Comparison of ENCODE assay signal across 1 cellular context in the genomic region with DNA sequence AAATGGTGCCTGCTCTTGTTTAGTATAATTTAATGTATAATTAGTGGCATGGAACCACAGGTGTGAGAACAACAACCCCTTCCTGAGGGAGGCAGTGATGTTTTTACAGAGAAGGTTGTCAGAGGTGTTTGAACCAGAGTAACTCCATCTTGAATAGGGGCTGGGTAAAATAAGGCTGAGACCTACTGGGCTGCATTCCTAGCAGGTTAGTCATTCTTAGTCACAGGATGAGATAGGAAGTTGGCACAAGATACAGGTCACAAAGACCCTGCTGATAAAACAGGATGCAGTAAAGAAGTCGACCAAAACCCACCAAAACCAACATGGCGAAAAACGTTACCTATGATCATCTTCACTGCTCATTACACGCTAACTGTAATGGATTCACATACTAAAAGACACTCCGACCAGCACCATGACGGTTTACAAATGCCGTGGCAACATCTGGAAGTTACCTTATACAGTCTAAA.
A peak's percentile ranks its signal among the peaks of the same experiment; 100 is the strongest.
TF ChIP-seq lines count a peak whose summit lies in the region.

No MANE protein-coding gene starts in this region.

TF ChIP-seq in K562, 482 proteins besides CTCF, POLR2A, EP300 and RAD21 (continued from another document and continues in another):
- TF ChIP-seq SIN3A (IDR thresholded peaks at IDR 0.05; ENCODE audit: borderline replicate concordance in 2 of 2, control insufficient read depth in 1 of 2, low read depth in 2 of 2, low read length in 2 of 2) (no peak), NFE2L1 (tag; IDR thresholded peaks at IDR 0.05; ENCODE audit: borderline replicate concordance, low read depth) (peak; percentile 73), ZNF41 (CRISPR knock-in tag; conservative IDR thresholded peaks at IDR 0.05) (peak; percentile 96), ETV6 (IDR thresholded peaks at IDR 0.05; ENCODE audit: borderline replicate concordance in 1 of 2, low read depth in 2 of 2, low read length in 1 of 2) (no peak), ETV6 (CRISPR knock-in tag; IDR thresholded peaks at IDR 0.05; ENCODE audit: borderline replicate concordance) (no peak), KAT2B (IDR thresholded peaks at IDR 0.05; ENCODE audit: low read depth, low read length) (no peak), RAD51 (IDR thresholded peaks at IDR 0.05; ENCODE audit: borderline replicate concordance, low read depth) (no peak), ZNF124 (CRISPR knock-in tag; IDR thresholded peaks at IDR 0.05) (no peak), RUNX1 (IDR thresholded peaks at IDR 0.05; ENCODE audit: low read depth) (no peak), HNRNPUL1 (IDR thresholded peaks at IDR 0.05; ENCODE audit: low read length) (no peak), ASH1L (IDR thresholded peaks at IDR 0.05; ENCODE audit: borderline replicate concordance, low read depth, partially characterized antibody) (no peak), ZNF584 (CRISPR knock-in tag; IDR thresholded peaks at IDR 0.05; ENCODE audit: low read depth) (peak; percentile 100), CBX2 (IDR thresholded peaks at IDR 0.05; ENCODE audit: insufficient read depth, low read length, poor library complexity, severe bottlenecking) (no peak), NEUROD1 (IDR thresholded peaks at IDR 0.05; ENCODE audit: borderline replicate concordance, low read depth, low read length, partially characterized antibody) (no peak), TOE1 (IDR thresholded peaks at IDR 0.05; ENCODE audit: borderline replicate concordance) (no peak), TOE1 (CRISPR knock-in tag; IDR thresholded peaks at IDR 0.05; ENCODE audit: borderline replicate concordance, low read depth) (no peak), ZNF436 (CRISPR knock-in tag; IDR thresholded peaks at IDR 0.05) (no peak), ZNF778 (CRISPR knock-in tag; IDR thresholded peaks at IDR 0.05) (no peak), MBD2 (IDR thresholded peaks at IDR 0.05; ENCODE audit: borderline replicate concordance, low read depth) (no peak), ATF7 (IDR thresholded peaks at IDR 0.05) (0 out of 2 replicates have a peak, but pooled peaks have one; percentile 13), TAF7 (tag; IDR thresholded peaks at IDR 0.05) (peak; percentile 88), NR4A1 (CRISPR knock-in tag; IDR thresholded peaks at IDR 0.05) (peak; percentile 78; the same call in 1 of the 2 replicates), NR4A1 (tag; IDR thresholded peaks at IDR 0.05) (peak; percentile 99), ZNF507 (tag; conservative IDR thresholded peaks at IDR 0.05) (peak; percentile 66), ERF (CRISPR knock-in tag; IDR thresholded peaks at IDR 0.05) (peak; percentile 99), FOXP1 (CRISPR knock-in tag; IDR thresholded peaks at IDR 0.05) (no peak), GTF2A2 (tag; IDR thresholded peaks at IDR 0.05) (peak; percentile 99), ZNF239 (CRISPR knock-in tag; IDR thresholded peaks at IDR 0.05) (peak; percentile 93), ZNF24 (IDR thresholded peaks at IDR 0.05) (no peak), TARDBP (IDR thresholded peaks at IDR 0.05) (no peak), PHB2 (IDR thresholded peaks at IDR 0.05; ENCODE audit: low read depth) (no peak), ZNF830 (CRISPR knock-in tag; IDR thresholded peaks at IDR 0.05) (peak; percentile 46; the same call in 1 of the 2 replicates)
- TF ChIP-seq, protein P1, sequence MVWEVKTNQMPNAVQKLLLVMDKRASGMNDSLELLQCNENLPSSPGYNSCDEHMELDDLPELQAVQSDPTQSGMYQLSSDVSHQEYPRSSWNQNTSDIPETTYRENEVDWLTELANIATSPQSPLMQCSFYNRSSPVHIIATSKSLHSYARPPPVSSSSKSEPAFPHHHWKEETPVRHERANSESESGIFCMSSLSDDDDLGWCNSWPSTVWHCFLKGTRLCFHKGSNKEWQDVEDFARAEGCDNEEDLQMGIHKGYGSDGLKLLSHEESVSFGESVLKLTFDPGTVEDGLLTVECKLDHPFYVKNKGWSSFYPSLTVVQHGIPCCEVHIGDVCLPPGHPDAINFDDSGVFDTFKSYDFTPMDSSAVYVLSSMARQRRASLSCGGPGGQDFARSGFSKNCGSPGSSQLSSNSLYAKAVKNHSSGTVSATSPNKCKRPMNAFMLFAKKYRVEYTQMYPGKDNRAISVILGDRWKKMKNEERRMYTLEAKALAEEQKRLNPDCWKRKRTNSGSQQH (CRISPR knock-in tag; IDR thresholded peaks at IDR 0.05): peak; percentile 98
- TF ChIP-seq, protein P2, sequence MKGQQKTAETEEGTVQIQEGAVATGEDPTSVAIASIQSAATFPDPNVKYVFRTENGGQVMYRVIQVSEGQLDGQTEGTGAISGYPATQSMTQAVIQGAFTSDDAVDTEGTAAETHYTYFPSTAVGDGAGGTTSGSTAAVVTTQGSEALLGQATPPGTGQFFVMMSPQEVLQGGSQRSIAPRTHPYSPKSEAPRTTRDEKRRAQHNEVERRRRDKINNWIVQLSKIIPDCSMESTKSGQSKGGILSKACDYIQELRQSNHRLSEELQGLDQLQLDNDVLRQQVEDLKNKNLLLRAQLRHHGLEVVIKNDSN (CRISPR knock-in tag; IDR thresholded peaks at IDR 0.05): no peak
- TF ChIP-seq, protein P3, sequence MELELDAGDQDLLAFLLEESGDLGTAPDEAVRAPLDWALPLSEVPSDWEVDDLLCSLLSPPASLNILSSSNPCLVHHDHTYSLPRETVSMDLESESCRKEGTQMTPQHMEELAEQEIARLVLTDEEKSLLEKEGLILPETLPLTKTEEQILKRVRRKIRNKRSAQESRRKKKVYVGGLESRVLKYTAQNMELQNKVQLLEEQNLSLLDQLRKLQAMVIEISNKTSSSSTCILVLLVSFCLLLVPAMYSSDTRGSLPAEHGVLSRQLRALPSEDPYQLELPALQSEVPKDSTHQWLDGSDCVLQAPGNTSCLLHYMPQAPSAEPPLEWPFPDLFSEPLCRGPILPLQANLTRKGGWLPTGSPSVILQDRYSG (tag; conservative IDR thresholded peaks at IDR 0.05; ENCODE audit: low read depth): peak; percentile 98
- TF ChIP-seq, protein P4, sequence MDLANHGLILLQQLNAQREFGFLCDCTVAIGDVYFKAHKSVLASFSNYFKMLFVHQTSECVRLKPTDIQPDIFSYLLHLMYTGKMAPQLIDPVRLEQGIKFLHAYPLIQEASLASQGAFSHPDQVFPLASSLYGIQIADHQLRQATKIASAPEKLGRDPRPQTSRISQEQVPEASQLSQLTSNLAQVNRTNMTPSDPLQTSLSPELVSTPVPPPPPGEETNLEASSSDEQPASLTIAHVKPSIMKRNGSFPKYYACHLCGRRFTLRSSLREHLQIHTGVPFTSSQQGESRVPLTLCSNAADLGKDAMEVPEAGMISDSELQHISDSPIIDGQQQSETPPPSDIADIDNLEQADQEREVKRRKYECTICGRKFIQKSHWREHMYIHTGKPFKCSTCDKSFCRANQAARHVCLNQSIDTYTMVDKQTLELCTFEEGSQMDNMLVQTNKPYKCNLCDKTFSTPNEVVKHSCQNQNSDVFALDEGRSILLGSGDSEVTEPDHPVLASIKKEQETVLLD (IDR thresholded peaks at IDR 0.05): no peak
- TF ChIP-seq, protein P5, sequence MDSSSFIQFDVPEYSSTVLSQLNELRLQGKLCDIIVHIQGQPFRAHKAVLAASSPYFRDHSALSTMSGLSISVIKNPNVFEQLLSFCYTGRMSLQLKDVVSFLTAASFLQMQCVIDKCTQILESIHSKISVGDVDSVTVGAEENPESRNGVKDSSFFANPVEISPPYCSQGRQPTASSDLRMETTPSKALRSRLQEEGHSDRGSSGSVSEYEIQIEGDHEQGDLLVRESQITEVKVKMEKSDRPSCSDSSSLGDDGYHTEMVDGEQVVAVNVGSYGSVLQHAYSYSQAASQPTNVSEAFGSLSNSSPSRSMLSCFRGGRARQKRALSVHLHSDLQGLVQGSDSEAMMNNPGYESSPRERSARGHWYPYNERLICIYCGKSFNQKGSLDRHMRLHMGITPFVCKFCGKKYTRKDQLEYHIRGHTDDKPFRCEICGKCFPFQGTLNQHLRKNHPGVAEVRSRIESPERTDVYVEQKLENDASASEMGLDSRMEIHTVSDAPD (CRISPR knock-in tag; IDR thresholded peaks at IDR 0.05): no peak
- TF ChIP-seq, protein P6, sequence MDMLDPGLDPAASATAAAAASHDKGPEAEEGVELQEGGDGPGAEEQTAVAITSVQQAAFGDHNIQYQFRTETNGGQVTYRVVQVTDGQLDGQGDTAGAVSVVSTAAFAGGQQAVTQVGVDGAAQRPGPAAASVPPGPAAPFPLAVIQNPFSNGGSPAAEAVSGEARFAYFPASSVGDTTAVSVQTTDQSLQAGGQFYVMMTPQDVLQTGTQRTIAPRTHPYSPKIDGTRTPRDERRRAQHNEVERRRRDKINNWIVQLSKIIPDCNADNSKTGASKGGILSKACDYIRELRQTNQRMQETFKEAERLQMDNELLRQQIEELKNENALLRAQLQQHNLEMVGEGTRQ (CRISPR knock-in tag; IDR thresholded peaks at IDR 0.05): no peak
- TF ChIP-seq, protein P7, sequence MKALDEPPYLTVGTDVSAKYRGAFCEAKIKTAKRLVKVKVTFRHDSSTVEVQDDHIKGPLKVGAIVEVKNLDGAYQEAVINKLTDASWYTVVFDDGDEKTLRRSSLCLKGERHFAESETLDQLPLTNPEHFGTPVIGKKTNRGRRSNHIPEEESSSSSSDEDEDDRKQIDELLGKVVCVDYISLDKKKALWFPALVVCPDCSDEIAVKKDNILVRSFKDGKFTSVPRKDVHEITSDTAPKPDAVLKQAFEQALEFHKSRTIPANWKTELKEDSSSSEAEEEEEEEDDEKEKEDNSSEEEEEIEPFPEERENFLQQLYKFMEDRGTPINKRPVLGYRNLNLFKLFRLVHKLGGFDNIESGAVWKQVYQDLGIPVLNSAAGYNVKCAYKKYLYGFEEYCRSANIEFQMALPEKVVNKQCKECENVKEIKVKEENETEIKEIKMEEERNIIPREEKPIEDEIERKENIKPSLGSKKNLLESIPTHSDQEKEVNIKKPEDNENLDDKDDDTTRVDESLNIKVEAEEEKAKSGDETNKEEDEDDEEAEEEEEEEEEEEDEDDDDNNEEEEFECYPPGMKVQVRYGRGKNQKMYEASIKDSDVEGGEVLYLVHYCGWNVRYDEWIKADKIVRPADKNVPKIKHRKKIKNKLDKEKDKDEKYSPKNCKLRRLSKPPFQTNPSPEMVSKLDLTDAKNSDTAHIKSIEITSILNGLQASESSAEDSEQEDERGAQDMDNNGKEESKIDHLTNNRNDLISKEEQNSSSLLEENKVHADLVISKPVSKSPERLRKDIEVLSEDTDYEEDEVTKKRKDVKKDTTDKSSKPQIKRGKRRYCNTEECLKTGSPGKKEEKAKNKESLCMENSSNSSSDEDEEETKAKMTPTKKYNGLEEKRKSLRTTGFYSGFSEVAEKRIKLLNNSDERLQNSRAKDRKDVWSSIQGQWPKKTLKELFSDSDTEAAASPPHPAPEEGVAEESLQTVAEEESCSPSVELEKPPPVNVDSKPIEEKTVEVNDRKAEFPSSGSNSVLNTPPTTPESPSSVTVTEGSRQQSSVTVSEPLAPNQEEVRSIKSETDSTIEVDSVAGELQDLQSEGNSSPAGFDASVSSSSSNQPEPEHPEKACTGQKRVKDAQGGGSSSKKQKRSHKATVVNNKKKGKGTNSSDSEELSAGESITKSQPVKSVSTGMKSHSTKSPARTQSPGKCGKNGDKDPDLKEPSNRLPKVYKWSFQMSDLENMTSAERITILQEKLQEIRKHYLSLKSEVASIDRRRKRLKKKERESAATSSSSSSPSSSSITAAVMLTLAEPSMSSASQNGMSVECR (CRISPR knock-in tag; IDR thresholded peaks at IDR 0.05): no peak
- TF ChIP-seq, protein P8, sequence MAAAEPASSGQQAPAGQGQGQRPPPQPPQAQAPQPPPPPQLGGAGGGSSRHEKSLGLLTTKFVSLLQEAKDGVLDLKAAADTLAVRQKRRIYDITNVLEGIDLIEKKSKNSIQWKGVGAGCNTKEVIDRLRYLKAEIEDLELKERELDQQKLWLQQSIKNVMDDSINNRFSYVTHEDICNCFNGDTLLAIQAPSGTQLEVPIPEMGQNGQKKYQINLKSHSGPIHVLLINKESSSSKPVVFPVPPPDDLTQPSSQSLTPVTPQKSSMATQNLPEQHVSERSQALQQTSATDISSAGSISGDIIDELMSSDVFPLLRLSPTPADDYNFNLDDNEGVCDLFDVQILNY (CRISPR knock-in tag; IDR thresholded peaks at IDR 0.05): no peak
- TF ChIP-seq, protein P9, sequence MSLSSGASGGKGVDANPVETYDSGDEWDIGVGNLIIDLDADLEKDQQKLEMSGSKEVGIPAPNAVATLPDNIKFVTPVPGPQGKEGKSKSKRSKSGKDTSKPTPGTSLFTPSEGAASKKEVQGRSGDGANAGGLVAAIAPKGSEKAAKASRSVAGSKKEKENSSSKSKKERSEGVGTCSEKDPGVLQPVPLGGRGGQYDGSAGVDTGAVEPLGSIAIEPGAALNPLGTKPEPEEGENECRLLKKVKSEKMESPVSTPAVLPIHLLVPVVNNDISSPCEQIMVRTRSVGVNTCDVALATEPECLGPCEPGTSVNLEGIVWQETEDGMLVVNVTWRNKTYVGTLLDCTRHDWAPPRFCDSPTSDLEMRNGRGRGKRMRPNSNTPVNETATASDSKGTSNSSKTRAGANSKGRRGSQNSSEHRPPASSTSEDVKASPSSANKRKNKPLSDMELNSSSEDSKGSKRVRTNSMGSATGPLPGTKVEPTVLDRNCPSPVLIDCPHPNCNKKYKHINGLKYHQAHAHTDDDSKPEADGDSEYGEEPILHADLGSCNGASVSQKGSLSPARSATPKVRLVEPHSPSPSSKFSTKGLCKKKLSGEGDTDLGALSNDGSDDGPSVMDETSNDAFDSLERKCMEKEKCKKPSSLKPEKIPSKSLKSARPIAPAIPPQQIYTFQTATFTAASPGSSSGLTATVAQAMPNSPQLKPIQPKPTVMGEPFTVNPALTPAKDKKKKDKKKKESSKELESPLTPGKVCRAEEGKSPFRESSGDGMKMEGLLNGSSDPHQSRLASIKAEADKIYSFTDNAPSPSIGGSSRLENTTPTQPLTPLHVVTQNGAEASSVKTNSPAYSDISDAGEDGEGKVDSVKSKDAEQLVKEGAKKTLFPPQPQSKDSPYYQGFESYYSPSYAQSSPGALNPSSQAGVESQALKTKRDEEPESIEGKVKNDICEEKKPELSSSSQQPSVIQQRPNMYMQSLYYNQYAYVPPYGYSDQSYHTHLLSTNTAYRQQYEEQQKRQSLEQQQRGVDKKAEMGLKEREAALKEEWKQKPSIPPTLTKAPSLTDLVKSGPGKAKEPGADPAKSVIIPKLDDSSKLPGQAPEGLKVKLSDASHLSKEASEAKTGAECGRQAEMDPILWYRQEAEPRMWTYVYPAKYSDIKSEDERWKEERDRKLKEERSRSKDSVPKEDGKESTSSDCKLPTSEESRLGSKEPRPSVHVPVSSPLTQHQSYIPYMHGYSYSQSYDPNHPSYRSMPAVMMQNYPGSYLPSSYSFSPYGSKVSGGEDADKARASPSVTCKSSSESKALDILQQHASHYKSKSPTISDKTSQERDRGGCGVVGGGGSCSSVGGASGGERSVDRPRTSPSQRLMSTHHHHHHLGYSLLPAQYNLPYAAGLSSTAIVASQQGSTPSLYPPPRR (CRISPR knock-in tag; IDR thresholded peaks at IDR 0.05; ENCODE audit: borderline replicate concordance): no peak
- TF ChIP-seq, protein P10, sequence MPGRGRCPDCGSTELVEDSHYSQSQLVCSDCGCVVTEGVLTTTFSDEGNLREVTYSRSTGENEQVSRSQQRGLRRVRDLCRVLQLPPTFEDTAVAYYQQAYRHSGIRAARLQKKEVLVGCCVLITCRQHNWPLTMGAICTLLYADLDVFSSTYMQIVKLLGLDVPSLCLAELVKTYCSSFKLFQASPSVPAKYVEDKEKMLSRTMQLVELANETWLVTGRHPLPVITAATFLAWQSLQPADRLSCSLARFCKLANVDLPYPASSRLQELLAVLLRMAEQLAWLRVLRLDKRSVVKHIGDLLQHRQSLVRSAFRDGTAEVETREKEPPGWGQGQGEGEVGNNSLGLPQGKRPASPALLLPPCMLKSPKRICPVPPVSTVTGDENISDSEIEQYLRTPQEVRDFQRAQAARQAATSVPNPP (IDR thresholded peaks at IDR 0.05; ENCODE audit: borderline replicate concordance, insufficient read depth, insufficient read length): no peak
- TF ChIP-seq, protein P11, sequence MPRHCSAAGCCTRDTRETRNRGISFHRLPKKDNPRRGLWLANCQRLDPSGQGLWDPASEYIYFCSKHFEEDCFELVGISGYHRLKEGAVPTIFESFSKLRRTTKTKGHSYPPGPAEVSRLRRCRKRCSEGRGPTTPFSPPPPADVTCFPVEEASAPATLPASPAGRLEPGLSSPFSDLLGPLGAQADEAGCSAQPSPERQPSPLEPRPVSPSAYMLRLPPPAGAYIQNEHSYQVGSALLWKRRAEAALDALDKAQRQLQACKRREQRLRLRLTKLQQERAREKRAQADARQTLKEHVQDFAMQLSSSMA (CRISPR knock-in tag; IDR thresholded peaks at IDR 0.05): no peak
